In the genomic region with DNA sequence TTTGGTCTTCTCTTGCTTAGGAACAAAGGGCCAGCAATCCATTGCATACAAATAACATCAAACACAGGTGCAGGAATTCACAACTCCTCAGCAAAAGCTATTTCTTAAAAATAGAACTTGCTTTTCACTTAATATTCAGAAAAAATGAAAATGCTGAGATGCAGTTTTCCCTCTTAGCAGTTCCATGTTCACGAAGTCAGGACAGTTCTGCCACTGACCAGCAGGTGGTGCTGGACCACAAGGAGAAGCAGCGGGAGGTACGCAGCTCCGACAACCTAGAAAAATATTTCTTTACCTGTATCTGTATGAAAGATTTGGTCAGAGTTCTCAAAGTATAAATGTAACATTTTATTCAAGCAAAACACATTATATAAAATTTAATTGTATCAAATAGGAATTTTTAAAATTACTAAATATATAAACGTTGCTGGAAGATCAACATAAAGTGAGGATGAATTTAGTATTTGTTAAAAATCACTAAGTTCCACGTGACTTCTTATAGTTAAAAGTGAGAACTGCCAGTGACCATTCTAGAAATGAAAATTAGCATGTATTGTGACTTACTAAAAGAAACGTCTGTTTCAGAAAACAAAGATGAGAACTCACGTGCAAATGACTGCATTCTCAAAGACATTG, we compare ENCODE assay signal across 8 cellular contexts. TPM values are rescaled to one million over a fixed set of nuclear protein-coding genes. Genes with fewer than 3 reads are reported as not detected.
A peak's percentile ranks its signal among the peaks of the same experiment; 100 is the strongest.
DNase-seq lines count a peak whose midpoint lies in the region; ATAC-seq, FAIRE-seq and TF ChIP-seq lines count a peak whose summit lies in the region.

No MANE protein-coding gene starts in this region.

- H3K36me3 ChIP-seq in DOHH2 (ENCODE audit: control insufficient read depth, low read length) = no peaks in the 10 kb centered on the region
- H3K36me3 ChIP-seq in upper lobe of left lung = no peaks in the 10 kb centered on the region

- H3K4me1 ChIP-seq in DOHH2 (ENCODE audit: control insufficient read depth, low read length) (no peaks in the 10 kb centered on the region), upper lobe of left lung (peaks cover 0 to 9% (median 2%) of the 10 kb centered on the region in 4 donors)

- H3K27ac ChIP-seq in DOHH2 (ENCODE audit: low read depth, low read length) (no peak overlapping the region), upper lobe of left lung (no peak overlapping the region)

- no peaks in the 10 kb centered on the region for H3K79me2 ChIP-seq in DOHH2 (ENCODE audit: control insufficient read depth, low read length)

- TF ChIP-seq POLR2A in upper lobe of left lung (IDR thresholded peaks at IDR 0.05) = no peak

- H4K20me1 ChIP-seq in DOHH2 (ENCODE audit: control insufficient read depth, insufficient read depth, low read depth, low read length) = no peaks in the 10 kb centered on the region

- no peaks in the 10 kb centered on the region for H3K9me2 ChIP-seq in DOHH2 (replicated peaks; ENCODE audit: control insufficient read depth, low read length)

- WGBS in upper lobe of left lung, 2 donors = 39 to 43% methylated on average over 8 of the region's 8 CpGs

- DNase-seq in RCC 7860 (ENCODE audit: low spot score) (peak; percentile 15), globus pallidus (ENCODE audit: low spot score) (peak; percentile 73), posterior cingulate gyrus (peak; percentile 72 to 97 (median 88)), upper lobe of left lung (peak in 1 of 2 donors; percentile 68), 8988T (no peak)
- peak; percentile 55 for DNase-seq in activated effector memory CD4-positive, alpha-beta T cell treated with Interleukin-2 at 50 U/mL for 16 hours

- H3K9me3 ChIP-seq in DOHH2 (ENCODE audit: control insufficient read depth, insufficient read depth, low read length) = no peaks in the 10 kb centered on the region
- no peaks in the 10 kb centered on the region for H3K9me3 ChIP-seq in upper lobe of left lung

- intact Hi-C loops in posterior cingulate gyrus (cut with DNase I) = no loop called here

- peak; percentile 44 for ATAC-seq in HG03432 (IDR thresholded peaks at IDR 0.05; ENCODE audit: unreplicated experiment)
- ATAC-seq in upper lobe of left lung (ENCODE audit: low FRiP score in 2 of 2) = peak; percentile 71 to 75

- TF ChIP-seq EP300 in upper lobe of left lung (IDR thresholded peaks at IDR 0.05) = no peak

- peak; percentile 91 for TF ChIP-seq CTCF in DOHH2 (IDR thresholded peaks at IDR 0.05; ENCODE audit: low read depth, low read length, poor library complexity, severe bottlenecking)
- TF ChIP-seq CTCF in upper lobe of left lung (IDR thresholded peaks at IDR 0.05) = peak; percentile 63 to 97 (median 75)

- no peak for FAIRE-seq in RCC 7860 (lab: Jason Lieb, UNC)

- no peak overlapping the region for H3K4me2 ChIP-seq in DOHH2 (ENCODE audit: low read length)

- H3K4me3 ChIP-seq in DOHH2 (ENCODE audit: low read length) (no peak overlapping the region), upper lobe of left lung (no peak overlapping the region)

- H3K27me3 ChIP-seq in DOHH2 (ENCODE audit: control insufficient read depth, low read length) = no peaks in the 10 kb centered on the region
- H3K27me3 ChIP-seq in upper lobe of left lung = peaks cover 0 to 3% (median 0%) of the 10 kb centered on the region in 4 donors

- no peaks in the 10 kb centered on the region for H3F3A ChIP-seq in DOHH2 (ENCODE audit: control insufficient read depth, insufficient read depth)

RNA-seq across cellular contexts. Expression of gene ADNP2, which starts 48.8 kb away (rescaled TPM):
- total RNA-seq in upper lobe of left lung = 10 to 100 TPM; 12.4 to 26.6 (median 16.1) TPM
